ENCODE assay signal across 23 cellular contexts in genomic region chr7:41832936-41833335, GRCh38.
A peak's percentile ranks its signal among the peaks of the same experiment; 100 is the strongest.
DNase-seq lines count a peak whose midpoint lies in the region; ATAC-seq and TF ChIP-seq lines count a peak whose summit lies in the region.
"Had no signal": no experiment of that assay in that cellular context is flagged by ENCODE, and none has a peak within 500 bp of the region (broad histone marks: within the 10 kb centered on the region; RNA-seq: fewer than 3 reads in every experiment).

No MANE protein-coding gene starts in this region.

- TF ChIP-seq POLR2A in breast epithelium (IDR thresholded peaks at IDR 0.05): no peak

- TF ChIP-seq CTCF in astrocyte of the spinal cord (IDR thresholded peaks at IDR 0.05; ENCODE audit: low read depth, low read length) (no peak), neural cell (IDR thresholded peaks at IDR 0.05; ENCODE audit: poor library complexity, severe bottlenecking) (no peak), breast epithelium (IDR thresholded peaks at IDR 0.05) (no peak)

- H3K27ac ChIP-seq in HUES48 (ENCODE audit: low read depth, low read length): peak overlapping the region; percentile 76
- H3K27ac ChIP-seq in neural cell (ENCODE audit: low read length): no peak overlapping the region
- no peak overlapping the region for H3K27ac ChIP-seq in breast epithelium
- H3K27ac ChIP-seq: heart left ventricle, ovary, right atrium auricular region, RWPE1, SK-N-MC, testis, VCaP had no signal

- H3K27me3 ChIP-seq in HUES48 (ENCODE audit: control insufficient read depth, insufficient read depth, low read length) (no peaks in the 10 kb centered on the region), neural cell (ENCODE audit: insufficient read depth, low read depth, low read length) (no peaks in the 10 kb centered on the region), breast epithelium (no peaks in the 10 kb centered on the region)
- H3K27me3 ChIP-seq: heart left ventricle, ovary, right atrium auricular region, testis had no signal

- H3F3A ChIP-seq in neural cell (ENCODE audit: insufficient read depth, low read length, poor library complexity, severe bottlenecking): no peaks in the 10 kb centered on the region

- no peaks in the 10 kb centered on the region for H3K36me3 ChIP-seq in HUES48 (ENCODE audit: control insufficient read depth, insufficient read depth, low read length)
- no peaks in the 10 kb centered on the region for H3K36me3 ChIP-seq in neural cell (ENCODE audit: insufficient read depth, low read length)
- no peaks in the 10 kb centered on the region for H3K36me3 ChIP-seq in breast epithelium
- H3K36me3 ChIP-seq: heart left ventricle, ovary, right atrium auricular region had no signal

- no peaks in the 10 kb centered on the region for H4K20me1 ChIP-seq in neural cell (ENCODE audit: insufficient read depth)

- DNase-seq in EL (peak; percentile 35), astrocyte of the spinal cord (ENCODE audit: low read depth, low spot score) (peak; percentile 55), NOMO-1 treated with DMSO at 0.1 percent for 48 hours (lab: John Stamatoyannopoulos, UW; ENCODE audit: unreplicated experiment) (no peak), hippocampal formation (lab: John Stamatoyannopoulos, UW) (no peak), breast epithelium (ENCODE audit: low spot score in 2 of 2) (no peak)
- DNase-seq: activated CD4-positive, alpha-beta T cell treated with anti-CD3 and anti-CD28 coated beads, Interleukin-2, amount 10 ng/mL, durations not matched to agents 7 days and 5 days; activated T-cell treated with anti-CD3 and anti-CD28 coated beads, Interleukin-2, amount 50 U/mL, for 72 hours; heart left ventricle; MV-4-11; NCI-H146; NCI-H2171; NCI-H526; ovary; stimulated activated naive CD4-positive, alpha-beta T cell treated with Interleukin-2 at 50 U/mL for 16 hours; testis had no signal

- no peak for TF ChIP-seq EP300 in neural cell (conservative IDR thresholded peaks at IDR 0.05; ENCODE audit: poor library complexity, severe bottlenecking)

- intact Hi-C loops in breast epithelium (cut with DNase I; ENCODE audit: low total_unique reads): no loop called here

- no peak for TF ChIP-seq RAD21 in neural cell (conservative IDR thresholded peaks at IDR 0.05)

- in situ Hi-C loops in astrocyte of the spinal cord (cut with HindIII; ENCODE audit: low sequenced_read_pairs): no loop called here

- H3K9ac ChIP-seq in HUES48 (ENCODE audit: low read depth, low read length) (no peak overlapping the region), neural cell (ENCODE audit: low read length) (no peak overlapping the region)

- no peaks in the 10 kb centered on the region for H3K9me2 ChIP-seq in neural cell (ENCODE audit: insufficient read depth, low read length)

- H3K4me2 ChIP-seq in neural cell (ENCODE audit: low read length): no peak overlapping the region

- no peaks in the 10 kb centered on the region for H3K79me2 ChIP-seq in neural cell (replicated peaks; ENCODE audit: insufficient read depth, low read length)

- H2AFZ ChIP-seq in neural cell (ENCODE audit: low read depth, low read length): no peak overlapping the region

- ATAC-seq in esophagus mucosa: no peak
- ATAC-seq: activated T-cell treated with anti-CD3 and anti-CD28 coated beads, Interleukin-2, amount 50 U/mL, for 72 hours; heart left ventricle; natural killer cell treated with Interleukin-12 subunit alpha and Interleukin-12 subunit beta and Interleukin-15 and Interleukin-18, amount 100 ng/mL, for 72 hours had no signal

- H3K9me3 ChIP-seq in HUES48 (ENCODE audit: control insufficient read depth, insufficient read depth, low read length) (no peaks in the 10 kb centered on the region), neural cell (ENCODE audit: low read length) (no peaks in the 10 kb centered on the region), breast epithelium (no peaks in the 10 kb centered on the region)
- H3K9me3 ChIP-seq: ovary, testis had no signal

- H3K4me1 ChIP-seq in HUES48 (ENCODE audit: control insufficient read depth, insufficient read depth, low read length) (peaks cover 9% of the 10 kb centered on the region; the same call in 1 of the 2 replicates), breast epithelium (peaks cover 0 to 6% of the 10 kb centered on the region in 2 donors)
- H3K4me1 ChIP-seq: right atrium auricular region, testis had no signal

- H3K4me3 ChIP-seq in HUES48 (ENCODE audit: low read depth, low read length) (no peak overlapping the region), astrocyte of the spinal cord (ENCODE audit: low read depth, low read length) (no peak overlapping the region), neural cell (ENCODE audit: low read length) (no peak overlapping the region), breast epithelium (no peak overlapping the region)
- H3K4me3 ChIP-seq: heart left ventricle, ovary, right atrium auricular region, SK-N-MC, testis had no signal

TF ChIP-seq in neural cell, 6 proteins besides CTCF, POLR2A, EP300 and RAD21:
- TF ChIP-seq SMC3 (conservative IDR thresholded peaks at IDR 0.05; ENCODE audit: poor library complexity) (no peak), POLR2AphosphoS5 (IDR thresholded peaks at IDR 0.05) (peak; percentile 23), REST (IDR thresholded peaks at IDR 0.05; ENCODE audit: borderline replicate concordance) (peak; percentile 89)

Comparison
In these comparisons a context has a peak if more than half of its experiments do, and no peak if none do; other contexts are left out.
1. DNase-seq: peak in EL (single experiment) and astrocyte of the spinal cord (single experiment); none in NOMO-1 treated with DMSO at 0.1 percent for 48 hours (single experiment), hippocampal formation (0 of 2) and breast epithelium (0 of 2).